ENCODE assay signal across 28 cellular contexts in the genomic region with DNA sequence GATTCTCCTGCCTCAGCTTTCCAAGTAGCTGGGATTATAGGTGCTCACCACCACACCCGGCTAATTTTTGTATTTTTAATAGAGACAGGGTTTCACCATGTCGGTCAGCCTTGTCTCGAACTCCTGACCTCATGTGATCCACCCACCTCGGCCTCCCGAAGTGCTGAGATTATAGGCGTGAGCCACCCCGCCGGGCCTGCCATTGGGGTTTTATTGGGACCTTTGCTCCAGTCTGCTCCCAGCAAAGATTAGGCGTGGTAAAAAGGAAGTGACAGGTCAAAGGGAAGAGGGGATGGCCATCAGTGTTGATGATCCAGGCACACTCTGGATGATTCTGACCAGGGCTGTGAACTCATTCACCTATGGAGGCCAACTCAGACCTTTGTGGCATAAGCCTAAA. TPM values are rescaled to one million over a fixed set of nuclear protein-coding genes. Genes with fewer than 3 reads are reported as not detected.
"Had no signal": no experiment of that assay in that cellular context is flagged by ENCODE, and none has a peak within 500 bp of the region (broad histone marks: within the 10 kb centered on the region; RNA-seq: fewer than 3 reads in every experiment).

No MANE protein-coding gene starts in this region.

- ATAC-seq: activated CD4-positive, CD25-positive, alpha-beta regulatory T cell treated with anti-CD3 and anti-CD28 coated beads, Interleukin-2, amount 50 U/mL, for 24 hours; activated CD8-positive, alpha-beta T cell treated with anti-CD3 and anti-CD28 coated beads for 36 hours; activated T-cell treated with anti-CD3 and anti-CD28 coated beads, Interleukin-2, amount 50 U/mL, for 4 hours; activated T-helper 17 cell treated with anti-CD3 and anti-CD28 coated beads, Interleukin-2, amount 50 U/mL, for 72 hours; esophagus mucosa; T-helper 17 cell had no signal

- DNase-seq: activated B cell treated with CpG ODN at 0.5 μM for 24 hours; activated CD4-positive, alpha-beta T cell treated with anti-CD3 and anti-CD28 coated beads for 48 hours; activated CD4-positive, alpha-beta T cell treated with anti-CD3 and anti-CD28 coated beads, Interleukin-2, amount 50 U/mL, for 1 hour; activated CD4-positive, alpha-beta T cell treated with anti-CD3 and anti-CD28 coated beads, Interleukin-2, amount 50 U/mL, for 48 hours; activated CD8-positive, alpha-beta T cell treated with anti-CD3 and anti-CD28 coated beads for 36 hours; activated effector memory CD4-positive, alpha-beta T cell treated with Interleukin-2 at 50 U/mL for 16 hours; activated gamma-delta T cell treated with Interleukin-2 at 50 U/mL for 16 hours; activated naive CD4-positive, alpha-beta T cell treated with anti-CD3 and anti-CD28 coated beads, Interleukin-2, amount 50 U/mL, for 16 hours; activated naive CD4-positive, alpha-beta T cell treated with Interleukin-2 at 50 U/mL for 16 hours; activated T-cell treated with anti-CD3 and anti-CD28 coated beads, Interleukin-2, amount 50 U/mL, for 4 hours; amniotic stem cell; anterior cingulate cortex; brain microvascular endothelial cell; central memory CD4-positive, alpha-beta T cell; cerebellar nuclear complex; colonic mucosa; effector CD8-positive, alpha-beta T cell; endodermal cell; foreskin fibroblast; glutamatergic neuron; T-helper 1 cell; T-helper 17 cell; T1000; WERI-Rb-1 had no signal

- H3K9me3 ChIP-seq: colonic mucosa had no signal

- H3K27ac ChIP-seq: brain microvascular endothelial cell, colonic mucosa, WERI-Rb-1 had no signal

- H3K36me3 ChIP-seq: brain microvascular endothelial cell, colonic mucosa, WERI-Rb-1 had no signal

- H3K4me3 ChIP-seq: colonic mucosa had no signal

- H3K4me1 ChIP-seq: colonic mucosa had no signal

- H3K27me3 ChIP-seq: brain microvascular endothelial cell, colonic mucosa had no signal

RNA-seq across cellular contexts. Expression of gene MYLK3, which starts 20.5 kb away (rescaled TPM):
- total RNA-seq: epithelial cell of proximal tubule, T-helper 17 cell had no signal
